Comparison of ENCODE assay signal across 1 cellular context in genomic region chr6:127301199-127301700, GRCh38.
A peak's percentile ranks its signal among the peaks of the same experiment; 100 is the strongest.
TF ChIP-seq lines count a peak whose summit lies in the region.

No MANE protein-coding gene starts in this region.

TF ChIP-seq in SK-N-SH, 30 proteins besides CTCF, POLR2A, EP300 and RAD21:
- no peak for TF ChIP-seq TAF1 (IDR thresholded peaks at IDR 0.05; ENCODE audit: borderline replicate concordance, low read depth, low read length)
- TF ChIP-seq TCF12 (IDR thresholded peaks at IDR 0.05): peak; percentile 20; the same call in 1 of the 2 replicates
- TF ChIP-seq, protein P1, sequence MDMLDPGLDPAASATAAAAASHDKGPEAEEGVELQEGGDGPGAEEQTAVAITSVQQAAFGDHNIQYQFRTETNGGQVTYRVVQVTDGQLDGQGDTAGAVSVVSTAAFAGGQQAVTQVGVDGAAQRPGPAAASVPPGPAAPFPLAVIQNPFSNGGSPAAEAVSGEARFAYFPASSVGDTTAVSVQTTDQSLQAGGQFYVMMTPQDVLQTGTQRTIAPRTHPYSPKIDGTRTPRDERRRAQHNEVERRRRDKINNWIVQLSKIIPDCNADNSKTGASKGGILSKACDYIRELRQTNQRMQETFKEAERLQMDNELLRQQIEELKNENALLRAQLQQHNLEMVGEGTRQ (IDR thresholded peaks at IDR 0.05; ENCODE audit: borderline replicate concordance, low read depth, low read length): no peak
- TF ChIP-seq GATA2 (CRISPR knock-in tag; IDR thresholded peaks at IDR 0.05): no peak
- no peak for TF ChIP-seq ELF1 (IDR thresholded peaks at IDR 0.05)
- no peak for TF ChIP-seq EZH2phosphoT487 (IDR thresholded peaks at IDR 0.05; ENCODE audit: borderline replicate concordance, low read depth)
- TF ChIP-seq FOXJ3 (CRISPR knock-in tag; IDR thresholded peaks at IDR 0.05): no peak
- TF ChIP-seq CHD2 (IDR thresholded peaks at IDR 0.05; ENCODE audit: low read length, partially characterized antibody): no peak
- no peak for TF ChIP-seq RCOR1 (IDR thresholded peaks at IDR 0.05; ENCODE audit: low read length)
- no peak for TF ChIP-seq MAX (IDR thresholded peaks at IDR 0.05; ENCODE audit: low read depth)
- no peak for TF ChIP-seq RFX5 (IDR thresholded peaks at IDR 0.05; ENCODE audit: low read length)
- peak; percentile 7; the same call in 1 of the 2 replicates for TF ChIP-seq JUND (IDR thresholded peaks at IDR 0.05)
- no peak for TF ChIP-seq FOXM1 (IDR thresholded peaks at IDR 0.05; ENCODE audit: low read depth)
- TF ChIP-seq, protein P2, sequence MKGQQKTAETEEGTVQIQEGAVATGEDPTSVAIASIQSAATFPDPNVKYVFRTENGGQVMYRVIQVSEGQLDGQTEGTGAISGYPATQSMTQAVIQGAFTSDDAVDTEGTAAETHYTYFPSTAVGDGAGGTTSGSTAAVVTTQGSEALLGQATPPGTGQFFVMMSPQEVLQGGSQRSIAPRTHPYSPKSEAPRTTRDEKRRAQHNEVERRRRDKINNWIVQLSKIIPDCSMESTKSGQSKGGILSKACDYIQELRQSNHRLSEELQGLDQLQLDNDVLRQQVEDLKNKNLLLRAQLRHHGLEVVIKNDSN (IDR thresholded peaks at IDR 0.05; ENCODE audit: borderline replicate concordance, low read depth): no peak
- TF ChIP-seq FOSL2 (IDR thresholded peaks at IDR 0.05; ENCODE audit: borderline replicate concordance, low read depth): no peak
